1 cellular context compared by ENCODE assay signal in the genomic region with DNA sequence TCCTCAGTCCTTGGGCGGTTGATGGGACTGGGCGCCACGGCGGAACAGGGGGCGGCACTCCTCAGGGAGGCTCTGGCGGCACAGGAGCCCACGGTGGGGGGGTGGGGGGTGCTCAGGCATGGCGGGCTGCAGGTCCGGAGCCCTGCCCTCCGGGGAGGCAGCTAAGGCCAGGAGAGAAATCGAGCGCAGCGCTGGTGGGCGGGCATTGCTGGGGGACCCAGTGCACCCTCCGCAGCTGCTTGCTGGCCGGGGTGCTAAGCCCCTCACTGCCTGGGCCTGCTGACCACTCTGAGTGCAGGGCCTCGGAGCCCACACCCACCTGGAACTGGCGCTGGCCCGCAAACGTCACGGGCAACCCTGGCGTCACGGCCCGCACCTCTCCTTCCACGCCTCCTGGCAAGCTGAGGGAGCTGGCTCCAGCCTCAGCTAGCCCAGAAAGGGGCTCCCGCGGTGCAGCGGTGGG.
TF ChIP-seq lines count a peak whose summit lies in the region.

No MANE protein-coding gene starts in this region.

TF ChIP-seq in H1, 55 proteins besides CTCF, POLR2A, EP300 and RAD21:
- TF ChIP-seq TBP (IDR thresholded peaks at IDR 0.05; ENCODE audit: low read depth, low read length): no peak
- no peak for TF ChIP-seq GTF2F1 (IDR thresholded peaks at IDR 0.05; ENCODE audit: borderline replicate concordance, low read depth, low read length)
- no peak for TF ChIP-seq USF2 (IDR thresholded peaks at IDR 0.05; ENCODE audit: low read length)
